ENCODE assay signal across 12 cellular contexts in the genomic region with DNA sequence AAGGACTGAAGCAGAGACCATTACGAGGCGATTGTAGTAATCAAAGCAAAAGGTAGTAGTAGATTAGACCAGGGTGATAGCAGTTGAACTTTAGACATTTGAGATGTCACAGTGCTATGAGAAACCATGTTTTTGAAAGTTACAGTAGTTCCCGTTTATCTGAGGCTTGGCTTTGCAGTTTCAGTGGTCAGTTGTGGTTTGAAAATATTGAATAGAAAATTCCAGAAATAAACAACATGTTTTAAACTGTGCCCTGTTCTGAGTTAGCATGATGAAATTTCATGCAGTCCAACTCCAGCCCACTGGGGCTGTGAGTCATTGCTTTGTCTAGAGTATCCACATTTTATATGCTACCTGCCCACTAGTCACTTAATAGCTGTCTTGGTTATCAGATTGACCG. TPM values are rescaled to one million over a fixed set of nuclear protein-coding genes. Genes with fewer than 3 reads are reported as not detected.
DNase-seq lines count a peak whose midpoint lies in the region; ATAC-seq, FAIRE-seq and TF ChIP-seq lines count a peak whose summit lies in the region.
"Had no signal": no experiment of that assay in that cellular context is flagged by ENCODE, and none has a peak within 500 bp of the region (broad histone marks: within the 10 kb centered on the region; RNA-seq: fewer than 3 reads in every experiment).

No MANE protein-coding gene starts in this region.

- H3K79me2 ChIP-seq in K562 (ENCODE audit: control insufficient read depth, insufficient read depth, low read length), result peaks cover 2% of the 10 kb centered on the region; the same call in 2 of the 3 replicates

- in situ Hi-C loops in K562 (cut with MboI), result no loop called here

- H3K9me1 ChIP-seq in K562 (ENCODE audit: control insufficient read depth, insufficient read depth, low read length), result no peaks in the 10 kb centered on the region

- TF ChIP-seq RAD21 in K562 (CRISPR knock-in tag; conservative IDR thresholded peaks at IDR 0.05 in 1 of 2, IDR thresholded peaks at IDR 0.05 in 1 of 2), result no peak

- peak overlapping the region; percentile 17; the same call in 1 of the 3 replicates for H3K27ac ChIP-seq in K562 (ENCODE audit: extremely low read depth, low read depth, low read length)
- H3K27ac ChIP-seq: thoracic aorta had no signal

- H3K36me3 ChIP-seq in BJ (ENCODE audit: control insufficient read depth, insufficient read depth, low read length), result peaks cover 4% of the 10 kb centered on the region; the same call in 1 of the 2 replicates
- H3K36me3 ChIP-seq in K562 (ENCODE audit: control insufficient read depth, insufficient read depth, low read length), result peaks cover 85% of the 10 kb centered on the region

- TF ChIP-seq CTCF in BJ (IDR thresholded peaks at IDR 0.05; ENCODE audit: insufficient read depth, low read depth, low read length), result no peak
- TF ChIP-seq CTCF in K562 (IDR thresholded peaks at IDR 0.05 in 2 of 3, conservative IDR thresholded peaks at IDR 0.05 in 1 of 3; ENCODE audit: insufficient read depth in 2 of 3, low read depth in 1 of 3, low read length in 3 of 3), result no peak

- no peaks in the 10 kb centered on the region for H3K9me3 Mint-ChIP-seq in memory B cell
- no peaks in the 10 kb centered on the region for H3K9me3 Mint-ChIP-seq in stimulated activated memory B cell treated with anti-CD40 and anti-IgM and Interleukin-4, amounts not matched to agents 10 μg/mL and 1 μg/mL and 100 μg/mL, for 72 hours

- TF ChIP-seq EP300 in K562 (IDR thresholded peaks at IDR 0.05; ENCODE audit: low read length), result peak; percentile 25; the same call in 1 of the 2 replicates

- H3K27me3 ChIP-seq in BJ (ENCODE audit: control insufficient read depth, insufficient read depth, low read length) (no peaks in the 10 kb centered on the region), K562 (ENCODE audit: control insufficient read depth in 2 of 2, insufficient read depth in 2 of 2, low read length in 2 of 2) (no peaks in the 10 kb centered on the region)

- BruUV-seq in K562 (replicated peaks; lab: Mats Ljungman, UMichigan), result no TSS peak

- H3K9me3 ChIP-seq in K562 (replicated peaks; ENCODE audit: control insufficient read depth, insufficient read depth, low read depth, low read length), result no peaks in the 10 kb centered on the region
- H3K9me3 ChIP-seq: thoracic aorta had no signal

- TF ChIP-seq POLR2A in K562 (conservative IDR thresholded peaks at IDR 0.05), result no peak

- H3K9ac ChIP-seq in K562 (ENCODE audit: insufficient read depth in 1 of 2, low read depth in 2 of 2, low read length in 2 of 2), result no peak overlapping the region

- no peaks in the 10 kb centered on the region for H4K20me1 ChIP-seq in K562 (replicated peaks; ENCODE audit: control insufficient read depth, insufficient read depth, low read length)

- FAIRE-seq in K562 (lab: Jason Lieb, UNC), result no peak
- FAIRE-seq in frontal cortex (lab: Jason Lieb, UNC), result no peak

- 54% methylated on average over 4 of the region's 4 CpGs for WGBS in K562 (ENCODE audit: insufficient coverage, low coverage, missing lambda C conversion rate)

- CTCF ChIA-PET in BJ (lab: Yijun Ruan, JAX) (no interaction called here), K562 (lab: Yijun Ruan, JAX; ENCODE audit: low intra/inter-chr PET ratio) (no interaction called here)

- POLR2A ChIA-PET in BJ (lab: Charles Lee), result no interaction called here
- POLR2A ChIA-PET in K562 (lab: Yijun Ruan, JAX), result no interaction called here

- peak; percentile 88 for ATAC-seq in K562
- no peak for ATAC-seq in memory B cell (ENCODE audit: low read depth)
- no peak for ATAC-seq in stimulated activated memory B cell treated with anti-CD40 and anti-IgM and Interleukin-4, amounts not matched to agents 10 μg/mL and 1 μg/mL and 100 μg/mL, for 72 hours
- no peak for ATAC-seq in HG03108 (IDR thresholded peaks at IDR 0.05; ENCODE audit: unreplicated experiment)
- ATAC-seq: left colon had no signal

- H2AFZ ChIP-seq in K562 (ENCODE audit: low read depth, low read length), result no peak overlapping the region

- peak overlapping the region; percentile 18 for H3K27ac Mint-ChIP-seq in memory B cell
- no peak overlapping the region for H3K27ac Mint-ChIP-seq in stimulated activated memory B cell treated with anti-CD40 and anti-IgM and Interleukin-4, amounts not matched to agents 10 μg/mL and 1 μg/mL and 100 μg/mL, for 72 hours

- intact Hi-C loops in K562 (cut with micrococcal nuclease), result no loop called here

- H3K27me3 Mint-ChIP-seq in memory B cell, result no peaks in the 10 kb centered on the region
- H3K27me3 Mint-ChIP-seq in stimulated activated memory B cell treated with anti-CD40 and anti-IgM and Interleukin-4, amounts not matched to agents 10 μg/mL and 1 μg/mL and 100 μg/mL, for 72 hours, result no peaks in the 10 kb centered on the region

- peak; percentile 55 for DNase-seq in BJ (ENCODE audit: low read depth)
- DNase-seq in HS-5 (ENCODE audit: low read depth), result peak; percentile 42
- DNase-seq in K562 (ENCODE audit: extremely low read depth in 1 of 4, low spot score in 3 of 4), result peak in 2 of 4 experiments; percentile 15 to 16
- no peak for DNase-seq in memory B cell (ENCODE audit: low spot score in 2 of 2)
- DNase-seq in germinal center (ENCODE audit: low spot score), result no peak
- DNase-seq in frontal cortex (ENCODE audit: low spot score in 2 of 2), result no peak
- DNase-seq: activated CD4-positive, CD25-positive, alpha-beta regulatory T cell; left colon; NCI-H524 treated with DMSO at 0.1 percent for 48 hours had no signal

- H3K4me3 ChIP-seq in BJ (ENCODE audit: low read depth, low read length), result no peak overlapping the region
- no peak overlapping the region for H3K4me3 ChIP-seq in K562
- H3K4me3 ChIP-seq: thoracic aorta had no signal

- H3K4me1 Mint-ChIP-seq in memory B cell, result peaks cover 3% of the 10 kb centered on the region
- peaks cover 10% of the 10 kb centered on the region for H3K4me1 Mint-ChIP-seq in stimulated activated memory B cell treated with anti-CD40 and anti-IgM and Interleukin-4, amounts not matched to agents 10 μg/mL and 1 μg/mL and 100 μg/mL, for 72 hours

- no peaks in the 10 kb centered on the region for H3K4me1 ChIP-seq in K562 (replicated peaks in 1 of 2; ENCODE audit: control insufficient read depth in 2 of 2, insufficient read depth in 2 of 2, low read length in 2 of 2)

- peaks cover 35% of the 10 kb centered on the region for H3K36me3 Mint-ChIP-seq in memory B cell
- H3K36me3 Mint-ChIP-seq in stimulated activated memory B cell treated with anti-CD40 and anti-IgM and Interleukin-4, amounts not matched to agents 10 μg/mL and 1 μg/mL and 100 μg/mL, for 72 hours, result peaks cover 77% of the 10 kb centered on the region

- no peak overlapping the region for H3K4me2 ChIP-seq in K562 (ENCODE audit: insufficient read depth, low read length)

- no peak overlapping the region for H3K4me3 Mint-ChIP-seq in memory B cell
- no peak overlapping the region for H3K4me3 Mint-ChIP-seq in stimulated activated memory B cell treated with anti-CD40 and anti-IgM and Interleukin-4, amounts not matched to agents 10 μg/mL and 1 μg/mL and 100 μg/mL, for 72 hours

TF ChIP-seq in K562, 482 proteins besides CTCF, POLR2A, EP300 and RAD21 (continues in another document):
- peak; percentile 74 for TF ChIP-seq CEBPG (CRISPR knock-in tag; IDR thresholded peaks at IDR 0.05)
- peak in 1 of 2 experiments; percentile 94; a peak in 2 of 4 replicates for TF ChIP-seq CEBPG (tag; conservative IDR thresholded peaks at IDR 0.05 in 1 of 2, IDR thresholded peaks at IDR 0.05 in 1 of 2)
- TF ChIP-seq DMBX1 (CRISPR knock-in tag; IDR thresholded peaks at IDR 0.05; ENCODE audit: borderline replicate concordance), result no peak
- TF ChIP-seq TRIM24 (IDR thresholded peaks at IDR 0.05), result peak; percentile 9 to 23; a peak in 2 of 4 replicates
- TF ChIP-seq JUND (IDR thresholded peaks at IDR 0.05; ENCODE audit: borderline replicate concordance, low read depth, low read length), result peak; percentile 82
- no peak; the same call in 2 of the 3 replicates for TF ChIP-seq JUND (tag; IDR thresholded peaks at IDR 0.05; ENCODE audit: borderline replicate concordance, low read depth, low read length)
- no peak for TF ChIP-seq RNF2 (IDR thresholded peaks at IDR 0.05)
- TF ChIP-seq ZNF311 (CRISPR knock-in tag; IDR thresholded peaks at IDR 0.05), result no peak
- TF ChIP-seq, protein P1, sequence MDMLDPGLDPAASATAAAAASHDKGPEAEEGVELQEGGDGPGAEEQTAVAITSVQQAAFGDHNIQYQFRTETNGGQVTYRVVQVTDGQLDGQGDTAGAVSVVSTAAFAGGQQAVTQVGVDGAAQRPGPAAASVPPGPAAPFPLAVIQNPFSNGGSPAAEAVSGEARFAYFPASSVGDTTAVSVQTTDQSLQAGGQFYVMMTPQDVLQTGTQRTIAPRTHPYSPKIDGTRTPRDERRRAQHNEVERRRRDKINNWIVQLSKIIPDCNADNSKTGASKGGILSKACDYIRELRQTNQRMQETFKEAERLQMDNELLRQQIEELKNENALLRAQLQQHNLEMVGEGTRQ (CRISPR knock-in tag; IDR thresholded peaks at IDR 0.05), result no peak
- peak; percentile 48; the same call in 1 of the 2 replicates for TF ChIP-seq ARID1B (IDR thresholded peaks at IDR 0.05)

RNA-seq across cellular contexts. Expression of a gene that starts 47.5 kb away (rescaled TPM):
- polyA plus RNA-seq in BJ (2011; rRNA removed) (44.8 and 75.2 TPM in 2 replicates), K562 (2011; rRNA removed) (67.2 and 110 TPM in 2 replicates), K562 (2014; fragmentation: Illumina TruSeq; extraction: Trizol) (71.8 and 113 TPM in 2 replicates), K562 (2014; fragmentation: Nextera tagmentation; extraction: Ambion mirVana) (10 to 100 TPM; 53.3 to 57.6 TPM), K562 (2014; rRNA removed) (79.3 and 82.5 TPM in 2 replicates)
- polyA minus RNA-seq in BJ (2011; rRNA and poly(A)+ RNA removed), result 65.9 and 81.0 TPM in 2 replicates
- total RNA-seq in K562 (2011; cell fraction: chromatin; rRNA removed; ENCODE audit: low replicate concordance), result 174 and 623 TPM in 2 replicates
- total RNA-seq in K562 (2011; cell fraction: nucleolus; rRNA removed), result 72.9 and 101 TPM in 2 replicates
- total RNA-seq in K562 (2011; cell fraction: nucleoplasm; rRNA removed), result 171 and 220 TPM in 2 replicates
- total RNA-seq in K562 (2014; rRNA removed) (87.9 and 98.8 TPM in 2 replicates), K562 (2014; rRNA removed; fragmentation: Illumina TruSeq; extraction: Trizol) (155 and 159 TPM in 2 replicates), K562 (2015; rRNA removed; fragmentation: Illumina TruSeq; extraction: Trizol) (151 and 165 TPM in 2 replicates), K562 (2021) (73.8 and 79.5 TPM in 2 replicates), frontal cortex (358 TPM)
- 23.5 and 29.3 TPM in 2 replicates for polyA plus RNA-seq in K562 (2011; cell fraction: cytosol; rRNA removed)
- polyA plus RNA-seq in K562 (2011; cell fraction: nucleus; rRNA removed), result 130 and 153 TPM in 2 replicates
- polyA plus RNA-seq in K562 (2012), result 78.1 and 79.2 TPM in 2 replicates
- 305 and 364 TPM in 2 replicates for polyA minus RNA-seq in K562 (2011; rRNA and poly(A)+ RNA removed)
- polyA minus RNA-seq in K562 (2011; cell fraction: cytosol; rRNA and poly(A)+ RNA removed), result 49.1 and 83.5 TPM in 2 replicates
- 224 and 279 TPM in 2 replicates for polyA minus RNA-seq in K562 (2011; cell fraction: nucleus; rRNA and poly(A)+ RNA removed)

Comparison
In these comparisons a context has a peak if more than half of its experiments do, and no peak if none do; other contexts are left out.
1. DNase-seq: peak in BJ (single experiment) and HS-5 (single experiment); none in memory B cell (0 of 2), germinal center (single experiment) and frontal cortex (0 of 2).